ENCODE assay signal across 21 cellular contexts in genomic region chrX:10171291-10171690, GRCh38. TPM values are rescaled to one million over a fixed set of nuclear protein-coding genes. Genes with fewer than 3 reads are reported as not detected.
"Had no signal": no experiment of that assay in that cellular context is flagged by ENCODE, and none has a peak within 500 bp of the region (broad histone marks: within the 10 kb centered on the region; RNA-seq: fewer than 3 reads in every experiment).

No MANE protein-coding gene starts in this region.

- H3K4me3 ChIP-seq: dorsolateral prefrontal cortex, lung, tibial nerve had no signal

- H3K27ac ChIP-seq: tibial nerve had no signal

- H3K36me3 ChIP-seq: tibial nerve had no signal

- H3K27me3 ChIP-seq: tibial nerve had no signal

- ATAC-seq: activated CD8-positive, alpha-beta T cell treated with anti-CD3 and anti-CD28 coated beads for 36 hours; left colon; stimulated activated naive CD8-positive, alpha-beta T cell treated with anti-CD3 and anti-CD28 coated beads, Interleukin-15, Interleukin-2, amounts not matched to agents 100 U/mL and 50 U/mL, for 24 hours had no signal

- DNase-seq: activated CD4-positive, alpha-beta T cell treated with anti-CD3 and anti-CD28 coated beads, Interleukin-2, amount 10 ng/mL, durations not matched to agents 24 days and 14 days; activated CD8-positive, alpha-beta T cell treated with anti-CD3 and anti-CD28 coated beads for 36 hours; activated naive CD4-positive, alpha-beta T cell treated with Interleukin-2 at 50 U/mL for 16 hours; activated T-cell treated with anti-CD3 and anti-CD28 coated beads, Interleukin-2, amount 50 U/mL, for 1 hour; anterior cingulate cortex; caudate nucleus; dorsolateral prefrontal cortex; foreskin melanocyte; hypothalamus; islet precursor cell; left colon; midbrain; occipital lobe; retina; stimulated activated CD4-positive, alpha-beta T cell treated with anti-CD3 and anti-CD28 coated beads, Interleukin-12 subunit alpha, Interleukin-12 subunit beta, amount 100 ng/mL, for 4 hours; stimulated activated CD4-positive, alpha-beta T cell treated with anti-CD3 and anti-CD28 coated beads, Interleukin-2, amount 100 ng/mL, for 24 hours; stimulated activated naive CD8-positive, alpha-beta T cell treated with anti-CD3 and anti-CD28 coated beads, Interleukin-15, Interleukin-2, amounts not matched to agents 100 U/mL and 50 U/mL, for 24 hours; substantia nigra; T-helper 9 cell had no signal

- H3K9me3 ChIP-seq: tibial nerve had no signal

RNA-seq across cellular contexts. Expression of gene CLCN4, which starts 14.5 kb away (rescaled TPM):
- total RNA-seq: activated CD4-positive, alpha-beta T cell treated with anti-CD3 and anti-CD28 coated beads, Interleukin-2, amount 10 ng/mL, durations not matched to agents 24 days and 14 days; activated CD8-positive, alpha-beta T cell treated with anti-CD3 and anti-CD28 coated beads for 36 hours had no signal
